ENCODE assay signal across 19 cellular contexts in the genomic region with DNA sequence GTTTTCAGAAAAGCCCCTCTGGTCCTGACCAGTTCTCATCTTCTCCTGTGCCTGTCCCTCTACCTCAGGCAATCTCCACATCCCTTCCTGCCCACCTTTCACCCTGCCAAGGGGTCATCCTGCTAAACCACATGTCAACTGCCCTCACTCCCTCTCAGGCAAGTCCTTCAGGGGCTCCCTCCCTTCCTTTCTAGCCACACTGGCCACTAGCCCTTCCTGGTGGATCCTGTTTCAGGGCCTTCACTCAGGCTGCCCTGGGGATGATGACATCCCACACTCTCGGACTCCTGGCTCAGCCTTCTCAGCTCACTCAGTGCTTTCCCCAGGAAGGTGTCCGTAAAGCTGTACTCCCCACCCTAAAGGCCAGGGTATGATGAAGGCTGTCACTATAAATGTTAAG. TPM values are rescaled to one million over a fixed set of nuclear protein-coding genes. Genes with fewer than 3 reads are reported as not detected.
A peak's percentile ranks its signal among the peaks of the same experiment; 100 is the strongest.
DNase-seq lines count a peak whose midpoint lies in the region; ATAC-seq, FAIRE-seq and TF ChIP-seq lines count a peak whose summit lies in the region.
"Had no signal": no experiment of that assay in that cellular context is flagged by ENCODE, and none has a peak within 500 bp of the region (broad histone marks: within the 10 kb centered on the region; RNA-seq: fewer than 3 reads in every experiment).

No MANE protein-coding gene starts in this region.

- H4K91ac ChIP-seq in mesenchymal stem cell (ENCODE audit: low read length): peak overlapping the region; percentile 11

- DNase-seq in DND-41: no peak
- DNase-seq in astrocyte (ENCODE audit: low read depth): no peak
- DNase-seq in mesenchymal stem cell: no peak
- no peak for DNase-seq in NCI-H510A (lab: John Stamatoyannopoulos, UW)
- no peak for DNase-seq in nucleus accumbens (lab: John Stamatoyannopoulos, UW)
- no peak for DNase-seq in kidney tubule cell (ENCODE audit: low spot score)
- DNase-seq in body of pancreas: no peak
- DNase-seq: ACHN; AML-193; CD4-positive, CD25-positive, alpha-beta regulatory T cell; NCI-H1048; NCI-H1436 treated with DMSO at 0.1 percent for 48 hours; NCI-H2107; NCI-H69; PC-3 had no signal

- peaks cover 7% of the 10 kb centered on the region for H3K36me3 Mint-ChIP-seq in astrocyte (ENCODE audit: low read depth, unreplicated experiment)
- H3K36me3 Mint-ChIP-seq: CD4-positive, CD25-positive, alpha-beta regulatory T cell had no signal

- H3K27ac ChIP-seq in BLaER1: peak overlapping the region; percentile 71
- H3K27ac ChIP-seq in DND-41 (ENCODE audit: low read length): peak overlapping the region; percentile 65
- no peak overlapping the region for H3K27ac ChIP-seq in astrocyte (ENCODE audit: low read depth, low read length)
- H3K27ac ChIP-seq in mesenchymal stem cell (ENCODE audit: low read length, poor library complexity, severe bottlenecking): no peak overlapping the region
- H3K27ac ChIP-seq in body of pancreas: no peak overlapping the region
- H3K27ac ChIP-seq: RWPE1 had no signal

- no peak overlapping the region for H3K4ac ChIP-seq in mesenchymal stem cell (ENCODE audit: low read depth in 1 of 2, low read length in 2 of 2)

- no peak overlapping the region for H2BK12ac ChIP-seq in mesenchymal stem cell (ENCODE audit: low read length in 2 of 2)

- no peak overlapping the region for H3K23ac ChIP-seq in mesenchymal stem cell (ENCODE audit: low read length in 2 of 2)

- no peak for FAIRE-seq in astrocyte (lab: Jason Lieb, UNC)
- FAIRE-seq: G401.6 had no signal

- TF ChIP-seq CTCF in DND-41 (IDR thresholded peaks at IDR 0.05; ENCODE audit: borderline replicate concordance, extremely low read depth, low read length, poor library complexity, severe bottlenecking) (no peak), astrocyte (IDR thresholded peaks at IDR 0.05; ENCODE audit: insufficient read depth, low read depth, low read length) (no peak), body of pancreas (IDR thresholded peaks at IDR 0.05) (no peak)

- H3K36me3 ChIP-seq in BLaER1: peaks cover 4% of the 10 kb centered on the region; the same call in 1 of the 2 replicates
- H3K36me3 ChIP-seq in DND-41 (ENCODE audit: insufficient read depth, low read length): no peaks in the 10 kb centered on the region
- H3K36me3 ChIP-seq in astrocyte (ENCODE audit: insufficient read depth, low read length): no peaks in the 10 kb centered on the region
- H3K36me3 ChIP-seq in mesenchymal stem cell (ENCODE audit: control insufficient read depth in 1 of 2, insufficient read depth in 2 of 2, low read depth in 1 of 2, low read length in 2 of 2): peaks cover 0 to 21% of the 10 kb centered on the region in 2 experiments
- H3K36me3 ChIP-seq in body of pancreas (replicated peaks in 1 of 2; ENCODE audit: insufficient read depth in 1 of 2, low read depth in 2 of 2): no peaks in the 10 kb centered on the region

- peak overlapping the region; percentile 70 for H3K4me2 ChIP-seq in BLaER1
- no peak overlapping the region for H3K4me2 ChIP-seq in DND-41 (ENCODE audit: insufficient read depth, low read length)
- no peak overlapping the region for H3K4me2 ChIP-seq in astrocyte (ENCODE audit: low read length)
- H3K4me2 ChIP-seq in mesenchymal stem cell (ENCODE audit: low read length, poor library complexity, severe bottlenecking): no peak overlapping the region

- no peaks in the 10 kb centered on the region for H3K79me1 ChIP-seq in mesenchymal stem cell (replicated peaks; ENCODE audit: low read length, poor library complexity, severe bottlenecking)

- H4K20me1 ChIP-seq in BLaER1 (no peaks in the 10 kb centered on the region), DND-41 (ENCODE audit: insufficient read depth, low read length) (no peaks in the 10 kb centered on the region), astrocyte (ENCODE audit: insufficient read depth, low read length) (no peaks in the 10 kb centered on the region)

- peaks cover 74% of the 10 kb centered on the region for H3K4me1 ChIP-seq in BLaER1
- H3K4me1 ChIP-seq in DND-41 (ENCODE audit: insufficient read depth, low read length): peaks cover 75% of the 10 kb centered on the region
- H3K4me1 ChIP-seq in astrocyte (ENCODE audit: insufficient read depth, low read length): peaks cover 6% of the 10 kb centered on the region
- H3K4me1 ChIP-seq in mesenchymal stem cell (ENCODE audit: control insufficient read depth, insufficient read depth, low read depth, low read length): no peaks in the 10 kb centered on the region
- H3K4me1 ChIP-seq in body of pancreas: no peaks in the 10 kb centered on the region

- peaks cover 11% of the 10 kb centered on the region for H3K4me1 Mint-ChIP-seq in astrocyte (ENCODE audit: low read depth, unreplicated experiment)

- H3K9ac ChIP-seq in BLaER1: peak overlapping the region; percentile 7; the same call in 1 of the 2 replicates
- H3K9ac ChIP-seq in DND-41 (ENCODE audit: low read depth, low read length): no peak overlapping the region
- no peak overlapping the region for H3K9ac ChIP-seq in astrocyte (ENCODE audit: low read length)
- no peak overlapping the region for H3K9ac ChIP-seq in mesenchymal stem cell (ENCODE audit: low read length)

- intact Hi-C loops in body of pancreas (cut with DNase I): loop anchor here (5.0 kb wide), 1 partner anchor 379 kb away; no protein-coding TSS in a partner anchor

- no peak overlapping the region for H2BK5ac ChIP-seq in mesenchymal stem cell (ENCODE audit: low read depth, low read length, poor library complexity, severe bottlenecking)

- peak overlapping the region; percentile 72 for H3K27ac Mint-ChIP-seq in astrocyte (ENCODE audit: unreplicated experiment)
- H3K27ac Mint-ChIP-seq: CD4-positive, CD25-positive, alpha-beta regulatory T cell had no signal

- no peaks in the 10 kb centered on the region for H3K79me2 ChIP-seq in DND-41 (ENCODE audit: insufficient read depth, low read length)
- no peaks in the 10 kb centered on the region for H3K79me2 ChIP-seq in astrocyte (ENCODE audit: insufficient read depth, low read length)

- 100% methylated on average over 1 of the region's 2 CpGs for WGBS in mesenchymal stem cell
- 81 to 97% methylated on average over 2 of the region's 2 CpGs for WGBS in body of pancreas, 2 donors

- peaks cover 7% of the 10 kb centered on the region for H3K27me3 Mint-ChIP-seq in astrocyte (ENCODE audit: low read depth, unreplicated experiment)

- no peak overlapping the region for H3K4me3 Mint-ChIP-seq in astrocyte (ENCODE audit: unreplicated experiment)
- H3K4me3 Mint-ChIP-seq: CD4-positive, CD25-positive, alpha-beta regulatory T cell had no signal

- H3K18ac ChIP-seq in mesenchymal stem cell (ENCODE audit: low read depth in 1 of 2, low read length in 2 of 2): no peak overlapping the region

- no peak overlapping the region for H2BK15ac ChIP-seq in mesenchymal stem cell (ENCODE audit: low read depth, poor library complexity, severe bottlenecking)

- H3K9me3 Mint-ChIP-seq in astrocyte (ENCODE audit: unreplicated experiment): peaks cover 6% of the 10 kb centered on the region

- no peak overlapping the region for H4K8ac ChIP-seq in mesenchymal stem cell (ENCODE audit: low read length)

- TF ChIP-seq POLR2A in body of pancreas (IDR thresholded peaks at IDR 0.05): no peak

- H3K4me3 ChIP-seq in BLaER1: no peak overlapping the region
- no peak overlapping the region for H3K4me3 ChIP-seq in DND-41 (ENCODE audit: low read depth in 1 of 2, low read length in 2 of 2)
- H3K4me3 ChIP-seq in astrocyte (ENCODE audit: insufficient read depth, low read depth, low read length): no peak overlapping the region
- no peak overlapping the region for H3K4me3 ChIP-seq in mesenchymal stem cell (ENCODE audit: insufficient read depth in 1 of 2, low read depth in 1 of 2, low read length in 2 of 2)
- no peak overlapping the region for H3K4me3 ChIP-seq in body of pancreas

- no peak overlapping the region for H2AK5ac ChIP-seq in mesenchymal stem cell (ENCODE audit: low read length, severe bottlenecking)

- H3K27me3 ChIP-seq in BLaER1: no peaks in the 10 kb centered on the region
- H3K27me3 ChIP-seq in DND-41 (ENCODE audit: insufficient read depth, low read length, poor library complexity): no peaks in the 10 kb centered on the region
- H3K27me3 ChIP-seq in astrocyte (ENCODE audit: insufficient read depth, low read length): no peaks in the 10 kb centered on the region
- H3K27me3 ChIP-seq in mesenchymal stem cell (ENCODE audit: control insufficient read depth in 1 of 2, insufficient read depth in 1 of 2, low read length in 2 of 2): peaks cover 0 to 2% of the 10 kb centered on the region in 2 experiments
- no peaks in the 10 kb centered on the region for H3K27me3 ChIP-seq in body of pancreas

- no peak overlapping the region for H3K14ac ChIP-seq in mesenchymal stem cell (ENCODE audit: low read length in 2 of 2)

- H2AFZ ChIP-seq in DND-41 (ENCODE audit: low read depth, low read length) (peak overlapping the region; percentile 6; the same call in 1 of the 2 replicates), astrocyte (ENCODE audit: low read depth, low read length) (no peak overlapping the region), mesenchymal stem cell (ENCODE audit: low read depth, low read length) (no peak overlapping the region)

- ATAC-seq in DND-41 (ENCODE audit: insufficient read depth, low read depth) (no peak), body of pancreas (no peak)
- ATAC-seq: PC-3 had no signal

- H2BK120ac ChIP-seq in mesenchymal stem cell (ENCODE audit: low read depth, low read length): no peak overlapping the region

- H3K9me3 ChIP-seq in BLaER1: peaks cover 19% of the 10 kb centered on the region
- H3K9me3 ChIP-seq in DND-41 (ENCODE audit: insufficient read depth, low read length, severe bottlenecking): no peaks in the 10 kb centered on the region
- H3K9me3 ChIP-seq in astrocyte (ENCODE audit: insufficient read depth, low read depth, low read length): no peaks in the 10 kb centered on the region
- no peaks in the 10 kb centered on the region for H3K9me3 ChIP-seq in mesenchymal stem cell (ENCODE audit: control insufficient read depth, low read length)
- no peaks in the 10 kb centered on the region for H3K9me3 ChIP-seq in body of pancreas

RNA-seq across cellular contexts. Expression of a gene that starts 13.4 kb away (rescaled TPM):
- total RNA-seq in astrocyte: 1.1 and 1.3 TPM in 2 replicates
- 1.3 TPM for polyA plus RNA-seq in mesenchymal stem cell (2013, experiment 1 of 2)
- polyA plus RNA-seq in mesenchymal stem cell (2013, experiment 2 of 2): 1.4 TPM
- total RNA-seq in body of pancreas: 1 to 10 TPM in 1 of 2 donors, not detected in 1; 1.3 TPM
- total RNA-seq: CD4-positive, CD25-positive, alpha-beta regulatory T cell; MCF 10A had no signal
- polyA plus RNA-seq: CD4-positive, CD25-positive, alpha-beta regulatory T cell had no signal

Comparison
In these comparisons a context has a peak if more than half of its experiments do, and no peak if none do; other contexts are left out.
1. H3K27ac ChIP-seq: peak in BLaER1 (single experiment) and DND-41 (single experiment); none in astrocyte (single experiment), mesenchymal stem cell (single experiment) and body of pancreas (0 of 4).